In the genomic region with DNA sequence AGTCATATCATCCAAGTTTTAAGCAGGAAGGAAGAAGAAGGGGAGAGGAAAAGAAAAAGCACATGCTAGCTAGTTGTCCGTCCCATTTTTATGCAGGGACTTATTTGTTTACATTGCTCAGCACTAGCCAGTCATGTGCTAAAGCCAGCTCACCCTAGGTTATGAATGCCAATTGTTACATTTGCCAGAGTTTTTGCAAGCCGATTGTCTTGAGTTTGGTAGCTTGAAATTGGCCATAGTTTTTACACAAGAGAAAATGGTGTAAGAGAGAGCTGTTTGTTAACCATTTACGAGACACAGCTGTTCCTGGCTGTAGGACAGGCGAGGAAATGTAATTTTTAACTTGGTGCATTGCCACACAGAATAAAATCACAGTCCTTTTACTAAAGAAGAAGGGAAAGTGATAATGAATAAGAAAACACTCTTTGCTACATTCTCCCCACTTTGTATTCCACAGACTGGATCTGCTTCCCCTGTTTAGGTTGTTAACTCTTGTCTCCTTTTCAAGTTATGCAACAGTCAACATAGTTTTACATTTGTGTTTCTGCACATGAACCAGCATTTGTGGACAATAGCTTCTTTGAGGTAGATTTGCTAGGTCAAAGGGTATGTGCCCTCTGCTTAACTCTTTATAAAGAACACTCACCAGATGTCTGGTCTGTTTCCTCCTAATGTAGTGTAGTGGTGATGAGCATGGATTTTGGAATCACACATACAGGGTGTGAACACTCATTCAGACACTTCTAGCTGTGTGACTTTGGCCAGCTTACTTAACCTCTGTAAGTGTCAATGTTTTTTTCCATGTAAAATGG, we compare ENCODE assay signal across 1 cellular context.
TF ChIP-seq lines count a peak whose summit lies in the region.

No MANE protein-coding gene starts in this region.

TF ChIP-seq in HepG2, 621 proteins besides CTCF, POLR2A, EP300 and RAD21 (continued from another document and continues in another):
- TF ChIP-seq, protein P1, sequence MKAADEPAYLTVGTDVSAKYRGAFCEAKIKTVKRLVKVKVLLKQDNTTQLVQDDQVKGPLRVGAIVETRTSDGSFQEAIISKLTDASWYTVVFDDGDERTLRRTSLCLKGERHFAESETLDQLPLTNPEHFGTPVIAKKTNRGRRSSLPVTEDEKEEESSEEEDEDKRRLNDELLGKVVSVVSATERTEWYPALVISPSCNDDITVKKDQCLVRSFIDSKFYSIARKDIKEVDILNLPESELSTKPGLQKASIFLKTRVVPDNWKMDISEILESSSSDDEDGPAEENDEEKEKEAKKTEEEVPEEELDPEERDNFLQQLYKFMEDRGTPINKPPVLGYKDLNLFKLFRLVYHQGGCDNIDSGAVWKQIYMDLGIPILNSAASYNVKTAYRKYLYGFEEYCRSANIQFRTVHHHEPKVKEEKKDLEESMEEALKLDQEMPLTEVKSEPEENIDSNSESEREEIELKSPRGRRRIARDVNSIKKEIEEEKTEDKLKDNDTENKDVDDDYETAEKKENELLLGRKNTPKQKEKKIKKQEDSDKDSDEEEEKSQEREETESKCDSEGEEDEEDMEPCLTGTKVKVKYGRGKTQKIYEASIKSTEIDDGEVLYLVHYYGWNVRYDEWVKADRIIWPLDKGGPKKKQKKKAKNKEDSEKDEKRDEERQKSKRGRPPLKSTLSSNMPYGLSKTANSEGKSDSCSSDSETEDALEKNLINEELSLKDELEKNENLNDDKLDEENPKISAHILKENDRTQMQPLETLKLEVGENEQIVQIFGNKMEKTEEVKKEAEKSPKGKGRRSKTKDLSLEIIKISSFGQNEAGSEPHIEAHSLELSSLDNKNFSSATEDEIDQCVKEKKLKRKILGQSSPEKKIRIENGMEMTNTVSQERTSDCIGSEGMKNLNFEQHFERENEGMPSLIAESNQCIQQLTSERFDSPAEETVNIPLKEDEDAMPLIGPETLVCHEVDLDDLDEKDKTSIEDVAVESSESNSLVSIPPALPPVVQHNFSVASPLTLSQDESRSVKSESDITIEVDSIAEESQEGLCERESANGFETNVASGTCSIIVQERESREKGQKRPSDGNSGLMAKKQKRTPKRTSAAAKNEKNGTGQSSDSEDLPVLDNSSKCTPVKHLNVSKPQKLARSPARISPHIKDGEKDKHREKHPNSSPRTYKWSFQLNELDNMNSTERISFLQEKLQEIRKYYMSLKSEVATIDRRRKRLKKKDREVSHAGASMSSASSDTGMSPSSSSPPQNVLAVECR (CRISPR knock-in tag; IDR thresholded peaks at IDR 0.05; ENCODE audit: borderline replicate concordance) = no peak; the same call in 1 of the 2 replicates
- TF ChIP-seq ZNF460 (CRISPR knock-in tag; IDR thresholded peaks at IDR 0.05; ENCODE audit: borderline replicate concordance) (no peak; the same call in 1 of the 2 replicates), ZNF292 (CRISPR knock-in tag; IDR thresholded peaks at IDR 0.05; ENCODE audit: borderline replicate concordance, low read depth) (peak; percentile 68; the same call in 1 of the 2 replicates), PRMT3 (CRISPR knock-in tag; IDR thresholded peaks at IDR 0.05; ENCODE audit: borderline replicate concordance, low read depth) (0 out of 2 replicates have a peak, but pooled peaks have one; percentile 28), ZMYM3 (CRISPR knock-in tag; IDR thresholded peaks at IDR 0.05) (peak; percentile 32; the same call in 1 of the 2 replicates), HDAC2 (CRISPR knock-in tag; IDR thresholded peaks at IDR 0.05) (peak; percentile 82), REL (CRISPR knock-in tag; conservative IDR thresholded peaks at IDR 0.05) (no peak), GABPB1 (CRISPR knock-in tag; IDR thresholded peaks at IDR 0.05) (0 out of 2 replicates have a peak, but pooled peaks have one; percentile 14), HNF1A (IDR thresholded peaks at IDR 0.05; ENCODE audit: low read depth) (peak; percentile 82), HNF1A (CRISPR knock-in tag; IDR thresholded peaks at IDR 0.05; ENCODE audit: borderline replicate concordance) (peak; percentile 92), ZBTB42 (CRISPR knock-in tag; IDR thresholded peaks at IDR 0.05) (no peak), ZNF724P (CRISPR knock-in tag; IDR thresholded peaks at IDR 0.05; ENCODE audit: borderline replicate concordance) (no peak), ZFP36L1 (CRISPR knock-in tag; IDR thresholded peaks at IDR 0.05) (peak; percentile 29; the same call in 1 of the 2 replicates), FOXP1 (IDR thresholded peaks at IDR 0.05) (0 out of 2 replicates have a peak, but pooled peaks have one; percentile 57), FOXP1 (CRISPR knock-in tag; IDR thresholded peaks at IDR 0.05) (peak; percentile 86), GABPA (IDR thresholded peaks at IDR 0.05; ENCODE audit: low read depth, low read length) (no peak), GABPA (CRISPR knock-in tag; IDR thresholded peaks at IDR 0.05; ENCODE audit: low read depth) (peak; percentile 5; the same call in 1 of the 2 replicates), ZNF646 (CRISPR knock-in tag; IDR thresholded peaks at IDR 0.05) (peak; percentile 76; the same call in 1 of the 2 replicates), BCL6 (CRISPR knock-in tag; IDR thresholded peaks at IDR 0.05) (peak; percentile 92), FIP1L1 (IDR thresholded peaks at IDR 0.05; ENCODE audit: borderline replicate concordance, insufficient read depth, low read depth, low read length) (no peak), ZNF318 (CRISPR knock-in tag; IDR thresholded peaks at IDR 0.05) (no peak), ATF7 (IDR thresholded peaks at IDR 0.05) (no peak), ATF7 (CRISPR knock-in tag; IDR thresholded peaks at IDR 0.05) (no peak), HDAC1 (CRISPR knock-in tag; IDR thresholded peaks at IDR 0.05) (peak; percentile 54; the same call in 1 of the 2 replicates)
- TF ChIP-seq, protein P2, sequence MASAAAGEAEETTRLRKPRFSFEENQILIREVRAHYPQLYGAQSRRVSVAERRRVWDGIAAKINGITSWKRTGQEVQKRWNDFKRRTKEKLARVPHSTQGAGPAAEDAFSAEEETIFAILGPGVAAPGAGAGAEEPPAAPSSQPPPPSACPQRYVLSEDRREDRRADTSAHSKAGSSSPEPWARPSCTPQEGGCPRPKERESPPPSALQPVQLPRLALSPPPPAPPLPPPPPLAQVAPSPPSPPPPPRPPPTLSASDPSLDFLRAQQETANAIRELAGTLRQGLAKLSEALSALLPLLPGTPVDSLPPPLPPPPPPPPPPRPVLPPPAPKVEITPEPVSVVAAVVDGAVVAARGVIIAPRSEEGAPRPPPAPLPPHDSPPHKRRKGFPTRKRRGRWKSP (CRISPR knock-in tag; IDR thresholded peaks at IDR 0.05) = peak; percentile 55; the same call in 1 of the 2 replicates
